ENCODE assay signal across 19 cellular contexts in the genomic region with DNA sequence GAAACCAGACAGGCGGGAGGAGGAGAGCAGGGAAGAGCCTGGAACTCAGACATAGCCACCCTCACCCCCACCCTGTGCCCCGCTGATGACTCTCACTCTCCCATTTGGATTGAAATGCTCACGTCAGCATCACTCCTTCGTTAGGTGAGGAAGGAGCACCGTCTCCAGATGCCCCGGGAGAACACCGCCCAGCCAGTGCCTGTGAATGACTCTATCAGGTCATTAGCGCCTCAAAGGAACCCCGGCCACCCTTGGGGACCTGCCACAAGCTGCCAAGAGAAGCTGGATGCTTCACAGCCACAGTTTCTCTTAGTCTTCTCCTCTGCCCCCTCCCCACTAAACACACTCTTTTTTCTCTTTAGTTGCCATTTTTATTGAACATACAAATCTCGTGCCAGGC.
"Had no signal": no experiment of that assay in that cellular context is flagged by ENCODE, and none has a peak within 500 bp of the region (broad histone marks: within the 10 kb centered on the region; RNA-seq: fewer than 3 reads in every experiment).

No MANE protein-coding gene starts in this region.

- H3K4me1 Mint-ChIP-seq: mesothelial cell of epicardium, naive B cell had no signal

- H3K4me3 ChIP-seq: colonic mucosa, esophagus muscularis mucosa, gastroesophageal sphincter, heart right ventricle, left lung, lower lobe of right lung, mucosa of descending colon had no signal

- H3K9me3 ChIP-seq: colonic mucosa, esophagus muscularis mucosa, gastroesophageal sphincter, heart right ventricle, left lung, lower lobe of right lung, mucosa of descending colon had no signal

- H3K36me3 Mint-ChIP-seq: mesothelial cell of epicardium, naive B cell had no signal

- H3K4me3 Mint-ChIP-seq: dendritic cell treated with granulocyte-macrophage colony-stimulating factor and Interleukin-4, amounts not matched to agents 40 ng/mL and 50 ng/mL, for 4 days; effector memory CD8-positive, alpha-beta T cell; mesothelial cell of epicardium; naive B cell had no signal

- DNase-seq: colonic mucosa; cortex of kidney; effector CD8-positive, alpha-beta T cell; effector memory CD8-positive, alpha-beta T cell; foreskin keratinocyte; head of caudate nucleus; heart right ventricle; hippocampal formation; left cardiac atrium; left lung; left ventricle myocardium superior; lower lobe of right lung; mesenchymal stem cell; mucosa of descending colon; naive B cell had no signal

- H3K9me3 Mint-ChIP-seq: dendritic cell treated with granulocyte-macrophage colony-stimulating factor and Interleukin-4, amounts not matched to agents 40 ng/mL and 50 ng/mL, for 4 days; effector memory CD8-positive, alpha-beta T cell; mesothelial cell of epicardium had no signal

- ATAC-seq: effector memory CD8-positive, alpha-beta T cell; foreskin keratinocyte; gastroesophageal sphincter; heart right ventricle; left cardiac atrium; left lung; left ventricle myocardium superior; lower lobe of right lung; mucosa of descending colon had no signal

- H3K27me3 ChIP-seq: colonic mucosa, foreskin keratinocyte had no signal

- H3K4me1 ChIP-seq: colonic mucosa, esophagus muscularis mucosa, foreskin keratinocyte, gastroesophageal sphincter, heart right ventricle, left lung, lower lobe of right lung had no signal

- H3K27ac Mint-ChIP-seq: dendritic cell treated with granulocyte-macrophage colony-stimulating factor and Interleukin-4, amounts not matched to agents 40 ng/mL and 50 ng/mL, for 4 days; effector memory CD8-positive, alpha-beta T cell; mesothelial cell of epicardium; naive B cell had no signal

- H3K27ac ChIP-seq: colonic mucosa, esophagus muscularis mucosa, foreskin keratinocyte, gastroesophageal sphincter, heart right ventricle, left lung, lower lobe of right lung had no signal

- H3K36me3 ChIP-seq: colonic mucosa, esophagus muscularis mucosa, gastroesophageal sphincter, heart right ventricle, left lung, lower lobe of right lung had no signal
